Comparison of ENCODE assay signal across 12 cellular contexts in the genomic region with DNA sequence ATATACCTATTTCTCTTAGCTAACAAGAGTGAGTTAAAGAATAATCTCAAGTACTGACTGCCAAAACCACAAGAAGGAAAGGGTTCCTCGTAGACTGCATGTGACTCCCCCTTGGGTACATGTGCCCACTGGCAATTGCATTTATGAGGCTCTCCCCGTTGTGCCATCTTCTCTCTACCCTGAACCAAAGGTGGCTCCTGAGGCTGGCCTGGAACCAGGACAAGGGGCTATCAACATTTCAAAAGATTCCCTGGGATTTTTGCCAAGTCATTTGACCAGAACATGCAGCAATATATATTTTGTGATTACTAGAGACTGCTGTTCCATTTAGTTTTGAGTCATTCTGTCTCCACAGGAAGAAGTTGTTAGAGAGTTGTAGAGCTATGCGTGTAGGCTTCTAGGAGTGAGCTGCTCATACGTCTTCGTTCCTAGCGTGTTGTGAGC. TPM values are rescaled to one million over a fixed set of nuclear protein-coding genes. Genes with fewer than 3 reads are reported as not detected.
A peak's percentile ranks its signal among the peaks of the same experiment; 100 is the strongest.
DNase-seq lines count a peak whose midpoint lies in the region; ATAC-seq, FAIRE-seq and TF ChIP-seq lines count a peak whose summit lies in the region.
"Had no signal": no experiment of that assay in that cellular context is flagged by ENCODE, and none has a peak within 500 bp of the region (broad histone marks: within the 10 kb centered on the region; RNA-seq: fewer than 3 reads in every experiment).

No MANE protein-coding gene starts in this region.

- TF ChIP-seq RAD21 in A549 (conservative IDR thresholded peaks at IDR 0.05 in 1 of 2, IDR thresholded peaks at IDR 0.05 in 1 of 2), result no peak

- DNase-seq in A549 (ENCODE audit: low read depth in 1 of 2, low spot score in 1 of 2) (peak in 1 of 2 experiments; percentile 16), colonic mucosa (peak; percentile 35), Kasumi-1 (lab: John Stamatoyannopoulos, UW) (no peak), MG63 (no peak), heart right ventricle (no peak)
- DNase-seq: CD4-positive, CD25-positive, alpha-beta regulatory T cell; PC-9; sigmoid colon had no signal

- intact Hi-C loops in colonic mucosa (cut with DNase I), result no loop called here
- intact Hi-C loops in heart right ventricle (cut with DNase I), result loop anchor here in 1 of 10 donors (10.0 kb wide), 1 partner anchor 180 kb away; no protein-coding TSS in a partner anchor

- ATAC-seq in A549, result peak; percentile 57 to 59
- peak; percentile 64 for ATAC-seq in GM19397 (IDR thresholded peaks at IDR 0.05; ENCODE audit: unreplicated experiment)
- ATAC-seq in HG03442 (IDR thresholded peaks at IDR 0.05; ENCODE audit: unreplicated experiment), result peak; percentile 52
- ATAC-seq in HG03039 (IDR thresholded peaks at IDR 0.05; ENCODE audit: unreplicated experiment), result no peak
- ATAC-seq in heart right ventricle, result no peak

- no peak for TF ChIP-seq POLR2A in A549 (IDR thresholded peaks at IDR 0.05; ENCODE audit: low read length)

- TF ChIP-seq CTCF in A549 (IDR thresholded peaks at IDR 0.05), result no peak
- TF ChIP-seq CTCF in colonic mucosa (IDR thresholded peaks at IDR 0.05), result no peak
- TF ChIP-seq CTCF in heart right ventricle (IDR thresholded peaks at IDR 0.05), result no peak

- no peaks in the 10 kb centered on the region for H3K36me3 ChIP-seq in colonic mucosa
- H3K36me3 ChIP-seq in MG63, result no peaks in the 10 kb centered on the region; the same call in 1 of the 2 replicates
- H3K36me3 ChIP-seq in heart right ventricle, result no peaks in the 10 kb centered on the region
- H3K36me3 ChIP-seq: sigmoid colon had no signal

- H3K9ac ChIP-seq in colonic mucosa (ENCODE audit: low read depth in 2 of 2, low read length in 2 of 2), result no peak overlapping the region

- no peak for FAIRE-seq in A549 (lab: Jason Lieb, UNC)
- FAIRE-seq: keratinocyte had no signal

- WGBS in A549 (ENCODE audit: missing lambda C conversion rate), result 55% methylated on average over 6 of the region's 6 CpGs
- 64 to 67% methylated on average over 6 of the region's 6 CpGs for WGBS in heart right ventricle, 2 donors

- H3K9me3 ChIP-seq in A549 (no peaks in the 10 kb centered on the region), colonic mucosa (no peaks in the 10 kb centered on the region), MG63 (no peaks in the 10 kb centered on the region), heart right ventricle (no peaks in the 10 kb centered on the region)
- H3K9me3 ChIP-seq: sigmoid colon had no signal

- peaks cover 50% of the 10 kb centered on the region for H3K4me1 ChIP-seq in A549
- H3K4me1 ChIP-seq in colonic mucosa, result no peaks in the 10 kb centered on the region
- peaks cover 0 to 25% (median 0%) of the 10 kb centered on the region in 9 donors for H3K4me1 ChIP-seq in heart right ventricle

- H3K27ac ChIP-seq in A549 (peak overlapping the region; percentile 68 to 76; a peak in 5 of 6 replicates), colonic mucosa (no peak overlapping the region), heart right ventricle (no peak overlapping the region)
- H3K27ac ChIP-seq: PC-9, sigmoid colon had no signal

- H3K4me3 ChIP-seq in A549, result no peak overlapping the region
- no peak overlapping the region for H3K4me3 ChIP-seq in colonic mucosa
- H3K4me3 ChIP-seq in MG63, result no peak overlapping the region
- H3K4me3 ChIP-seq in heart right ventricle, result no peak overlapping the region
- H3K4me3 ChIP-seq: PC-9, sigmoid colon had no signal

- TF ChIP-seq EP300 in A549 (IDR thresholded peaks at IDR 0.05), result 0 out of 5 replicates have a peak, but pooled peaks of 1 of the 2 experiments have one; percentile 22

- POLR2A ChIA-PET in A549 (lab: Yijun Ruan, JAX), result no interaction called here

- CTCF ChIA-PET in A549 (lab: Yijun Ruan, JAX), result interaction anchor here (2.1 kb wide), 1 partner anchor 32 kb away, joined by 5 read pairs; no protein-coding TSS in a partner anchor

- peak overlapping the region; percentile 51 for H3K4me2 ChIP-seq in A549
- H3K4me2 ChIP-seq: PC-9 had no signal

- H3K27me3 ChIP-seq in colonic mucosa (no peaks in the 10 kb centered on the region), MG63 (no peaks in the 10 kb centered on the region), heart right ventricle (peaks cover 0 to 5% (median 0%) of the 10 kb centered on the region in 7 donors)
- H3K27me3 ChIP-seq: sigmoid colon had no signal

TF ChIP-seq in A549, 52 proteins besides CTCF, POLR2A, EP300 and RAD21:
- TF ChIP-seq TFCP2L1 (CRISPR knock-in tag; IDR thresholded peaks at IDR 0.05), result no peak
- TF ChIP-seq, protein P1, sequence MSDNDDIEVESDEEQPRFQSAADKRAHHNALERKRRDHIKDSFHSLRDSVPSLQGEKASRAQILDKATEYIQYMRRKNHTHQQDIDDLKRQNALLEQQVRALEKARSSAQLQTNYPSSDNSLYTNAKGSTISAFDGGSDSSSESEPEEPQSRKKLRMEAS (IDR thresholded peaks at IDR 0.05), result peak; percentile 41; the same call in 1 of the 2 replicates
- 0 out of 5 replicates have a peak, but pooled peaks of 1 of the 2 experiments have one; percentile 27 for TF ChIP-seq JUN (IDR thresholded peaks at IDR 0.05)
- no peak for TF ChIP-seq ELK1 (IDR thresholded peaks at IDR 0.05; ENCODE audit: low read depth, low read length)
- TF ChIP-seq JUNB (IDR thresholded peaks at IDR 0.05), result 0 out of 2 replicates have a peak, but pooled peaks have one; percentile 15

RNA-seq across cellular contexts. Expression of gene LAMA3, which starts 45.8 kb away (rescaled TPM):
- 31.0 and 40.1 TPM in 2 replicates for polyA plus RNA-seq in A549 (2011; rRNA removed)
- 9.6 and 11.6 TPM in 2 replicates for polyA plus RNA-seq in A549 (2012; cell fraction: cytosol; rRNA removed)
- polyA plus RNA-seq in A549 (2012; cell fraction: nucleus; rRNA removed), result 26.8 and 38.7 TPM in 2 replicates
- polyA plus RNA-seq in A549 (2017; fragmentation: RNase III; extraction: RNeasy Plus Mini Kit Qiagen cat#74134 plus additional on column Dnase treatment), result 18.2 to 24.1 TPM (median 19.4 TPM) in 3 replicates
- polyA minus RNA-seq in A549 (2011; rRNA and poly(A)+ RNA removed), result 41.6 and 42.2 TPM in 2 replicates
- total RNA-seq in colonic mucosa, result 10 to 100 TPM; 31.9 to 41.3 TPM
- total RNA-seq in MG63 (2014; rRNA removed; shearing (Covaris generic); ENCODE audit: low replicate concordance), result 6.4 and 16.0 TPM in 2 replicates
- total RNA-seq in heart right ventricle, result 1 to 10 TPM in 9 of 10 donors, under 1 TPM in 1; 0.89 to 5.3 (median 3.3) TPM
- 1 to 10 TPM; 1.7 to 3.7 TPM for polyA plus RNA-seq in heart right ventricle
- total RNA-seq: CD4-positive, CD25-positive, alpha-beta regulatory T cell had no signal

Comparison
In these comparisons a context has a peak if more than half of its experiments do, and no peak if none do; other contexts are left out.
1. ATAC-seq: peak in A549 (2 of 2), GM19397 (single experiment) and HG03442 (single experiment); none in HG03039 (single experiment) and heart right ventricle (0 of 8).
2. H3K27ac ChIP-seq: peak in A549 (2 of 2); none in colonic mucosa (single experiment) and heart right ventricle (0 of 10).